27 cellular contexts compared by ENCODE assay signal in the genomic region with DNA sequence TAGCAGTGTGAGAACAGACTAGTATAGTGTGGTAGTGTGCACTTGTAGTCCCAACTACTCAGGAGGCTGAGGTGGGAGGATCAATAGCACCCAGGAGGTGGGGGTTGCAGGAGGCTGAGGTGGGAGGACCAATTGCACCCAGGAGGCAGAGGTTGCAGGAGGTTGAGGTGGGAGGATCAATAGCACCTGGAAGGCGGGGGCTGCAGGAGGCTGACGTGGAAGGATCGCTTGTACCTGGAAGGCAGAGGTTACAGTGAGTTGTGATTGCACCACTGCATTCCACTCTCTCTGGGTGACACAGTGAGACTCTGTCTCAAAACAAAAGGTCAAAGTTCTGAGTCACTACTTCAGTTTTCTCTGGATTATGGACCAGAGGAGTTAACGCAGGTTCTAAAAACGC.
"Had no signal": no experiment of that assay in that cellular context is flagged by ENCODE, and none has a peak within 500 bp of the region (broad histone marks: within the 10 kb centered on the region; RNA-seq: fewer than 3 reads in every experiment).

No MANE protein-coding gene starts in this region.

- H3K27ac ChIP-seq: adrenal gland, coronary artery, heart right ventricle, left ventricle myocardium inferior, neutrophil, ovary, prostate gland, right atrium auricular region, tibial artery had no signal

- H3K4me3 ChIP-seq: adrenal gland, coronary artery, heart right ventricle, left ventricle myocardium inferior, ovary, prostate gland, right atrium auricular region, tibial artery had no signal

- H3K9me3 ChIP-seq: neutrophil, ovary, prostate gland had no signal

- FAIRE-seq: astrocyte, TTC549 had no signal

- ATAC-seq: activated CD4-positive, alpha-beta T cell treated with anti-CD3 and anti-CD28 coated beads for 36 hours; activated T-cell treated with anti-CD3 and anti-CD28 coated beads, Interleukin-2, amount 50 U/mL, for 4 hours; heart right ventricle; natural killer cell treated with Interleukin-12 subunit alpha and Interleukin-12 subunit beta and Interleukin-15 and Interleukin-18, amount 100 ng/mL, for 72 hours; stimulated activated naive CD8-positive, alpha-beta T cell treated with anti-CD3 and anti-CD28 coated beads, Interleukin-15, Interleukin-2, amounts not matched to agents 100 U/mL and 50 U/mL, for 24 hours had no signal

- H3K4me1 ChIP-seq: adrenal gland, right atrium auricular region, tibial artery had no signal

- H3K36me3 ChIP-seq: adrenal gland, heart right ventricle, left ventricle myocardium inferior, neutrophil, ovary, prostate gland, right atrium auricular region, tibial artery had no signal

- DNase-seq: activated B cell treated with CpG ODN at 0.5 μM for 24 hours; activated CD4-positive, alpha-beta T cell treated with anti-CD3 and anti-CD28 coated beads for 36 hours; activated CD4-positive, alpha-beta T cell treated with anti-CD3 and anti-CD28 coated beads, Interleukin-2, amount 50 U/mL, for 4 hours; activated CD8-positive, alpha-beta memory T cell treated with anti-CD3 and anti-CD28 coated beads, Interleukin-2, amount 50 U/mL, for 48 hours; activated naive CD4-positive, alpha-beta T cell; activated T-cell treated with anti-CD3 and anti-CD28 coated beads, Interleukin-2, amount 50 U/mL, for 4 hours; adrenal gland; cerebellar nuclear complex; endodermal cell; heart right ventricle; left ventricle myocardium inferior; ovary; stimulated activated CD4-positive, alpha-beta T cell treated with anti-CD3 and anti-CD28 coated beads, Interleukin-12 subunit alpha, Interleukin-12 subunit beta, amount 100 ng/mL, for 4 hours; stimulated activated CD4-positive, alpha-beta T cell treated with anti-CD3 and anti-CD28 coated beads, Interleukin-4, amount 100 ng/mL, for 4 hours; stimulated activated naive CD8-positive, alpha-beta T cell treated with anti-CD3 and anti-CD28 coated beads, Interleukin-15, Interleukin-2, amounts not matched to agents 100 U/mL and 50 U/mL, for 24 hours; T-helper 1 cell; tibial artery had no signal

- H3K36me3 Mint-ChIP-seq: natural killer cell treated with Interleukin-12 subunit alpha and Interleukin-12 subunit beta and Interleukin-15 and Interleukin-18, amount 100 ng/mL, for 72 hours had no signal

- H3K4me1 Mint-ChIP-seq: activated B cell treated with CpG ODN at 0.5 μM for 24 hours; activated CD4-positive, alpha-beta T cell treated with anti-CD3 and anti-CD28 coated beads for 36 hours; endodermal cell; memory B cell had no signal

- H3K27me3 ChIP-seq: adrenal gland, ovary, right atrium auricular region had no signal

- H3K4me3 Mint-ChIP-seq: activated B cell treated with CpG ODN at 0.5 μM for 24 hours; activated CD4-positive, alpha-beta T cell treated with anti-CD3 and anti-CD28 coated beads for 36 hours; activated naive CD8-positive, alpha-beta T cell; activated T-cell treated with anti-CD3 and anti-CD28 coated beads, Interleukin-2, amount 50 U/mL, for 4 hours; endodermal cell; memory B cell; natural killer cell treated with Interleukin-12 subunit alpha and Interleukin-12 subunit beta and Interleukin-15 and Interleukin-18, amount 100 ng/mL, for 72 hours had no signal

- H3K27ac Mint-ChIP-seq: activated B cell treated with CpG ODN at 0.5 μM for 24 hours; activated CD4-positive, alpha-beta T cell treated with anti-CD3 and anti-CD28 coated beads for 36 hours; activated naive CD8-positive, alpha-beta T cell; activated T-helper 2 cell treated with anti-CD3 and anti-CD28 coated beads, Interferon-gamma antibody, Interleukin-2, Interleukin-4, amounts not matched to agents 10 μg/mL and 5 μg/mL and 100 μg/mL, durations not matched to agents 14 hours and 24 hours and 36 hours; endodermal cell; memory B cell; natural killer cell treated with Interleukin-12 subunit alpha and Interleukin-12 subunit beta and Interleukin-15 and Interleukin-18, amount 100 ng/mL, for 72 hours had no signal
